Comparison of ENCODE assay signal across 14 cellular contexts in genomic region chr6:15508363-15509330, GRCh38.
A peak's percentile ranks its signal among the peaks of the same experiment; 100 is the strongest.
DNase-seq lines count a peak whose midpoint lies in the region; ATAC-seq, FAIRE-seq and TF ChIP-seq lines count a peak whose summit lies in the region.
"Had no signal": no experiment of that assay in that cellular context is flagged by ENCODE, and none has a peak within 500 bp of the region (broad histone marks: within the 10 kb centered on the region; RNA-seq: fewer than 3 reads in every experiment).

No MANE protein-coding gene starts in this region.

- no peaks in the 10 kb centered on the region for H3K9me3 Mint-ChIP-seq in H9
- no peaks in the 10 kb centered on the region for H3K9me3 Mint-ChIP-seq in activated CD4-positive, alpha-beta memory T cell treated with anti-CD3 and anti-CD28 coated beads, Interleukin-2, amount 10 ng/mL, durations not matched to agents 7 days and 5 days
- H3K9me3 Mint-ChIP-seq in naive B cell = no peaks in the 10 kb centered on the region

- H3K4ac ChIP-seq in H9 (ENCODE audit: low read depth, low read length) = no peak overlapping the region

- H3K36me3 Mint-ChIP-seq in H9 (ENCODE audit: insufficient read depth in 1 of 3, low read depth in 3 of 3) (peaks cover 77 to 96% (median 94%) of the 10 kb centered on the region in 3 experiments), naive B cell (peaks cover 23 to 25% of the 10 kb centered on the region in 2 donors)
- peaks cover 40% of the 10 kb centered on the region for H3K36me3 Mint-ChIP-seq in activated CD4-positive, alpha-beta memory T cell treated with anti-CD3 and anti-CD28 coated beads, Interleukin-2, amount 10 ng/mL, durations not matched to agents 7 days and 5 days (ENCODE audit: low read depth)

- H3K4me1 ChIP-seq in H9 (ENCODE audit: insufficient read depth, low read length) = no peaks in the 10 kb centered on the region; the same call in 1 of the 2 replicates
- peaks cover 27% of the 10 kb centered on the region for H3K4me1 ChIP-seq in A673 (ENCODE audit: insufficient read depth, low read length, poor library complexity, severe bottlenecking)

- no peak for FAIRE-seq in RCC 7860 (lab: Jason Lieb, UNC)

- H3K4me1 Mint-ChIP-seq in H9 = peaks cover 31 to 32% of the 10 kb centered on the region in 2 experiments
- H3K4me1 Mint-ChIP-seq in activated CD4-positive, alpha-beta memory T cell treated with anti-CD3 and anti-CD28 coated beads, Interleukin-2, amount 10 ng/mL, durations not matched to agents 7 days and 5 days = no peaks in the 10 kb centered on the region
- H3K4me1 Mint-ChIP-seq in naive B cell = peaks cover 2 to 10% (median 5%) of the 10 kb centered on the region in 3 donors

- H3K27ac Mint-ChIP-seq in H9 (peak overlapping the region; percentile 72 to 88 (median 79); a peak in 5 of 7 replicates), naive B cell (peak overlapping the region in 4 of 6 donors; percentile 33 to 92 (median 57))
- peak overlapping the region; percentile 23 for H3K27ac Mint-ChIP-seq in activated CD4-positive, alpha-beta memory T cell treated with anti-CD3 and anti-CD28 coated beads, Interleukin-2, amount 10 ng/mL, durations not matched to agents 7 days and 5 days

- no peak for ATAC-seq in naive B cell (ENCODE audit: low read depth in 2 of 2)

- no peak overlapping the region for H3T11ph ChIP-seq in H9 (ENCODE audit: low read length)

- H3K9me3 ChIP-seq in H9 (ENCODE audit: control insufficient read depth, low read depth, low read length) (no peaks in the 10 kb centered on the region), A673 (ENCODE audit: low read depth, low read length, poor library complexity, severe bottlenecking) (no peaks in the 10 kb centered on the region)
- H3K9me3 ChIP-seq: ovary had no signal

- H3K4me3 Mint-ChIP-seq in H9 (no peak overlapping the region; a peak in 1 of 5 replicates), naive B cell (peak overlapping the region in 2 of 8 donors; percentile 9 to 42)
- H3K4me3 Mint-ChIP-seq in activated CD4-positive, alpha-beta memory T cell treated with anti-CD3 and anti-CD28 coated beads, Interleukin-2, amount 10 ng/mL, durations not matched to agents 7 days and 5 days = no peak overlapping the region

- no CpG with 5 or more reads among the region's 23 CpGs for WGBS in H9 (ENCODE audit: extremely low coverage, insufficient read length, low lambda C conversion rate)

- no peak overlapping the region for H2AFZ ChIP-seq in H9 (ENCODE audit: low read length)

- peaks cover 10% of the 10 kb centered on the region; the same call in 1 of the 2 replicates for H3K79me2 ChIP-seq in H9 (ENCODE audit: insufficient read depth, low read length)

- DNase-seq in CD1c-positive myeloid dendritic cell (ENCODE audit: extremely low spot score) = peak; percentile 77
- DNase-seq in H9 = no peak
- no peak for DNase-seq in activated CD4-positive, alpha-beta memory T cell treated with anti-CD3 and anti-CD28 coated beads, Interleukin-2, amount 10 ng/mL, durations not matched to agents 7 days and 5 days
- no peak for DNase-seq in naive B cell
- no peak for DNase-seq in KG1 (lab: John Stamatoyannopoulos, UW)
- no peak for DNase-seq in A673 (ENCODE audit: low spot score)
- no peak for DNase-seq in DMS153 treated with DMSO at 0.1 percent for 48 hours (lab: John Stamatoyannopoulos, UW; ENCODE audit: unreplicated experiment)
- DNase-seq in RCC 7860 (ENCODE audit: low spot score) = no peak
- DNase-seq: islet precursor cell, NCI-H1048 had no signal

- H3K56ac ChIP-seq in H9 (ENCODE audit: insufficient read length, low read depth, low read length) = no peak overlapping the region

- no peak overlapping the region for H3K4me2 ChIP-seq in H9 (ENCODE audit: insufficient read depth, insufficient read length, low read length)
- H3K4me2 ChIP-seq: smooth muscle cell had no signal

- H3K14ac ChIP-seq in H9 (ENCODE audit: insufficient read depth, low read length) = no peak overlapping the region

- H3K27ac ChIP-seq in H9 (ENCODE audit: insufficient read length, low read depth, low read length) (no peak overlapping the region), A673 (ENCODE audit: low read depth, low read length, poor library complexity, severe bottlenecking) (no peak overlapping the region)
- H3K27ac ChIP-seq: epithelial cell of prostate, ovary, VCaP had no signal

- H2BK20ac ChIP-seq in H9 (ENCODE audit: low read depth, low read length, poor library complexity, severe bottlenecking) = no peak overlapping the region

- H4K20me1 ChIP-seq in H9 (ENCODE audit: control insufficient read depth, insufficient read depth, insufficient read length) = no peaks in the 10 kb centered on the region

- H3K23me2 ChIP-seq in H9 (ENCODE audit: insufficient read length, low read depth, low read length, poor library complexity, severe bottlenecking) = no peaks in the 10 kb centered on the region

- TF ChIP-seq CTCF in H9 (conservative IDR thresholded peaks at IDR 0.05) (no peak), A673 (conservative IDR thresholded peaks at IDR 0.05; ENCODE audit: low read depth, low read length) (no peak)

- H4K8ac ChIP-seq in H9 (replicated peaks; ENCODE audit: insufficient read length, low read depth, low read length) = no peak overlapping the region

- H3K27me3 ChIP-seq in H9 (ENCODE audit: insufficient read depth, low read length) (no peaks in the 10 kb centered on the region), A673 (replicated peaks; ENCODE audit: insufficient read depth, low read depth, low read length, poor library complexity) (no peaks in the 10 kb centered on the region)
- H3K27me3 ChIP-seq: ovary had no signal

- no peak overlapping the region for H3K9ac ChIP-seq in H9 (ENCODE audit: extremely low read depth, insufficient read length, low read length)

- no peak overlapping the region for H2BK120ac ChIP-seq in H9 (ENCODE audit: low read depth, low read length, poor library complexity, severe bottlenecking)

- H4K5ac ChIP-seq in H9 (ENCODE audit: insufficient read length, low read depth, low read length) = no peak overlapping the region

- no peak overlapping the region for H2AK5ac ChIP-seq in H9 (ENCODE audit: insufficient read length, low read length)

- BruUV-seq in A673 (replicated peaks; lab: Mats Ljungman, UMichigan) = no TSS peak

- H2BK5ac ChIP-seq in H9 (ENCODE audit: insufficient read length, low read length) = no peak overlapping the region

- intact Hi-C loops in A673 (cut with micrococcal nuclease; ENCODE audit: unreplicated experiment) = loop anchor here (10.0 kb wide), 1 partner anchor 1384 kb away; no protein-coding TSS in a partner anchor

- H3K23ac ChIP-seq in H9 (ENCODE audit: insufficient read length, low read depth, low read length) = no peak overlapping the region

- H4K91ac ChIP-seq in H9 (ENCODE audit: insufficient read length, low read depth, low read length) = no peak overlapping the region

- peaks cover 6% of the 10 kb centered on the region for H3K79me1 ChIP-seq in H9 (ENCODE audit: insufficient read depth, low read depth, low read length, poor library complexity, severe bottlenecking)

- H3K36me3 ChIP-seq in A673 (ENCODE audit: insufficient read depth, low read length, poor library complexity, severe bottlenecking) = peaks cover 46% of the 10 kb centered on the region
- H3K36me3 ChIP-seq: ovary had no signal

- CTCF ChIA-PET in activated CD4-positive, alpha-beta memory T cell treated with anti-CD3 and anti-CD28 coated beads, Interleukin-2, amount 10 ng/mL, durations not matched to agents 7 days and 5 days (lab: Charles Lee) = no interaction called here
- CTCF ChIA-PET in A673 (lab: Charles Lee) = no interaction called here

- H3K18ac ChIP-seq in H9 (ENCODE audit: insufficient read length, low read depth, low read length) = no peak overlapping the region

- no peak overlapping the region for H2BK12ac ChIP-seq in H9 (ENCODE audit: insufficient read length, low read depth, low read length)

- H3K4me3 ChIP-seq in A673 (ENCODE audit: low read depth, low read length, poor library complexity, severe bottlenecking) = no peak overlapping the region
- H3K4me3 ChIP-seq: ovary, smooth muscle cell had no signal

- H2BK15ac ChIP-seq in H9 (ENCODE audit: low read depth, low read length) = no peak overlapping the region

- POLR2A ChIA-PET in activated CD4-positive, alpha-beta memory T cell treated with anti-CD3 and anti-CD28 coated beads, Interleukin-2, amount 10 ng/mL, durations not matched to agents 7 days and 5 days (lab: Charles Lee) = no interaction called here
- POLR2A ChIA-PET in A673 (lab: Charles Lee; ENCODE audit: low non-redundant PET) = no interaction called here

- H3K27me3 Mint-ChIP-seq in H9 (ENCODE audit: low read depth) (peaks cover 1% of the 10 kb centered on the region; the same call in 1 of the 2 replicates), naive B cell (no peaks in the 10 kb centered on the region)
- H3K27me3 Mint-ChIP-seq in activated CD4-positive, alpha-beta memory T cell treated with anti-CD3 and anti-CD28 coated beads, Interleukin-2, amount 10 ng/mL, durations not matched to agents 7 days and 5 days = no peaks in the 10 kb centered on the region

Comparison
In these comparisons a context has a peak if more than half of its experiments do, and no peak if none do; other contexts are left out.
1. H3K27ac Mint-ChIP-seq: peak in every context shown above with its lines; median percentile 79 in H9; 57 in naive B cell; 23 in activated CD4-positive, alpha-beta memory T cell treated with anti-CD3 and anti-CD28 coated beads, Interleukin-2, amount 10 ng/mL, durations not matched to agents 7 days and 5 days.